8 cellular contexts compared by ENCODE assay signal in genomic region chr6:18990313-18990978, GRCh38.
DNase-seq lines count a peak whose midpoint lies in the region; ATAC-seq and TF ChIP-seq lines count a peak whose summit lies in the region.

No MANE protein-coding gene starts in this region.

- DNase-seq in activated CD8-positive, alpha-beta memory T cell treated with anti-CD3 and anti-CD28 coated beads for 24 hours, result peak; percentile 57
- no peak for DNase-seq in activated CD8-positive, alpha-beta memory T cell treated with anti-CD3 and anti-CD28 coated beads, Interleukin-2, amount 50 U/mL, for 4 hours
- DNase-seq in NCI-H128 (lab: John Stamatoyannopoulos, UW; ENCODE audit: unreplicated experiment) (peak; percentile 87), cardiac septum (ENCODE audit: low spot score) (peak; percentile 80), prostate gland (ENCODE audit: low spot score) (peak; percentile 54)
- DNase-seq in activated CD8-positive, alpha-beta memory T cell treated with anti-CD3 and anti-CD28 coated beads, Interleukin-2, amount 10 ng/mL, durations not matched to agents 7 days and 5 days, result peak; percentile 40

- H3K36me3 ChIP-seq in HEK293 (ENCODE audit: control insufficient read depth in 2 of 2, insufficient read depth in 1 of 2, low read length in 2 of 2) (no peaks in the 10 kb centered on the region), prostate gland (no peaks in the 10 kb centered on the region)

- H3K4me1 ChIP-seq in HEK293 (ENCODE audit: control insufficient read depth, insufficient read depth, low read length) (no peaks in the 10 kb centered on the region), prostate gland (replicated peaks) (no peaks in the 10 kb centered on the region)

- H3K4me3 Mint-ChIP-seq in activated CD8-positive, alpha-beta memory T cell treated with anti-CD3 and anti-CD28 coated beads, Interleukin-2, amount 10 ng/mL, durations not matched to agents 7 days and 5 days, result no peak overlapping the region

- no peaks in the 10 kb centered on the region for H3K27me3 Mint-ChIP-seq in activated CD8-positive, alpha-beta memory T cell treated with anti-CD3 and anti-CD28 coated beads, Interleukin-2, amount 10 ng/mL, durations not matched to agents 7 days and 5 days

- no peak for TF ChIP-seq CTCF in HEK293 (tag by site-specific recombination; IDR thresholded peaks at IDR 0.05)
- TF ChIP-seq CTCF in prostate gland (IDR thresholded peaks at IDR 0.05), result peak in 3 of 4 experiments; percentile 29 to 60 (median 36)

- H3K9me3 Mint-ChIP-seq in activated CD8-positive, alpha-beta memory T cell treated with anti-CD3 and anti-CD28 coated beads, Interleukin-2, amount 10 ng/mL, durations not matched to agents 7 days and 5 days (ENCODE audit: low read depth), result no peaks in the 10 kb centered on the region

- CTCF ChIA-PET in HEK293 (lab: Yijun Ruan, JAX), result interaction anchor here (0.6 to 2.9 kb wide), 20 partner anchors 9 to 1066 kb away, joined by 3 to 22 read pairs (median 3); no protein-coding TSS in a partner anchor
- CTCF ChIA-PET in activated CD8-positive, alpha-beta memory T cell treated with anti-CD3 and anti-CD28 coated beads, Interleukin-2, amount 10 ng/mL, durations not matched to agents 7 days and 5 days (lab: Charles Lee), result no interaction called here

- intact Hi-C loops in cardiac septum (cut with DNase I), result no loop called here
- intact Hi-C loops in prostate gland (cut with DNase I), result loop anchor here (10.0 kb wide), 3 partner anchors 824 to 1064 kb away; no protein-coding TSS in a partner anchor

- H3K36me3 Mint-ChIP-seq in activated CD8-positive, alpha-beta memory T cell treated with anti-CD3 and anti-CD28 coated beads, Interleukin-2, amount 10 ng/mL, durations not matched to agents 7 days and 5 days, result no peaks in the 10 kb centered on the region

- H3K4me1 Mint-ChIP-seq in activated CD8-positive, alpha-beta memory T cell treated with anti-CD3 and anti-CD28 coated beads, Interleukin-2, amount 10 ng/mL, durations not matched to agents 7 days and 5 days, result no peaks in the 10 kb centered on the region

- no peaks in the 10 kb centered on the region for H3K27me3 ChIP-seq in prostate gland (replicated peaks; ENCODE audit: insufficient read depth)

- ATAC-seq in activated CD8-positive, alpha-beta memory T cell treated with anti-CD3 and anti-CD28 coated beads, Interleukin-2, amount 10 ng/mL, durations not matched to agents 7 days and 5 days, result no peak
- ATAC-seq in GM19023 (IDR thresholded peaks at IDR 0.05; ENCODE audit: unreplicated experiment), result no peak

- H3K9me3 ChIP-seq in HEK293 (ENCODE audit: control insufficient read depth, insufficient read depth, low read depth, low read length) (no peaks in the 10 kb centered on the region), prostate gland (no peaks in the 10 kb centered on the region)

- H3K4me3 ChIP-seq in HEK293 (ENCODE audit: low read depth, low read length) (peak overlapping the region; percentile 23), prostate gland (no peak overlapping the region)

- H3K27ac Mint-ChIP-seq in activated CD8-positive, alpha-beta memory T cell treated with anti-CD3 and anti-CD28 coated beads, Interleukin-2, amount 10 ng/mL, durations not matched to agents 7 days and 5 days, result no peak overlapping the region

- H3K27ac ChIP-seq in HEK293 (ENCODE audit: extremely low read depth, low read depth, low read length), result no peak overlapping the region
- no peak overlapping the region for H3K27ac ChIP-seq in prostate gland

- POLR2A ChIA-PET in HEK293 (lab: Yijun Ruan, JAX), result no interaction called here

- 37% methylated on average over 20 of the region's 20 CpGs for WGBS in prostate gland

- no peak for TF ChIP-seq POLR2A in prostate gland (IDR thresholded peaks at IDR 0.05)

TF ChIP-seq in HEK293, 187 proteins besides CTCF, POLR2A, EP300 and RAD21 (continues in another document):
- TF ChIP-seq, protein P1, sequence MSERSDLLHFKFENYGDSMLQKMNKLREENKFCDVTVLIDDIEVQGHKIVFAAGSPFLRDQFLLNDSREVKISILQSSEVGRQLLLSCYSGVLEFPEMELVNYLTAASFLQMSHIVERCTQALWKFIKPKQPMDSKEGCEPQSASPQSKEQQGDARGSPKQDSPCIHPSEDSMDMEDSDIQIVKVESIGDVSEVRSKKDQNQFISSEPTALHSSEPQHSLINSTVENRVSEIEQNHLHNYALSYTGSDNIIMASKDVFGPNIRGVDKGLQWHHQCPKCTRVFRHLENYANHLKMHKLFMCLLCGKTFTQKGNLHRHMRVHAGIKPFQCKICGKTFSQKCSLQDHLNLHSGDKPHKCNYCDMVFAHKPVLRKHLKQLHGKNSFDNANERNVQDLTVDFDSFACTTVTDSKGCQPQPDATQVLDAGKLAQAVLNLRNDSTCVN (tag by site-specific recombination; optimal IDR thresholded peaks at IDR 0.05), result no peak
- no peak for TF ChIP-seq ZNF18 (tag by site-specific recombination; IDR thresholded peaks at IDR 0.05)
- peak; percentile 89; the same call in 1 of the 2 replicates for TF ChIP-seq ZNF660 (tag by site-specific recombination; IDR thresholded peaks at IDR 0.05)
- peak; percentile 23; the same call in 1 of the 2 replicates for TF ChIP-seq ZBTB17 (tag by site-specific recombination; IDR thresholded peaks at IDR 0.05)
- TF ChIP-seq ZNF654 (tag by site-specific recombination; IDR thresholded peaks at IDR 0.05; ENCODE audit: low read depth), result peak; percentile 29
- no peak for TF ChIP-seq ZNF311 (tag by site-specific recombination; IDR thresholded peaks at IDR 0.05; ENCODE audit: borderline replicate concordance)
- TF ChIP-seq TRIM28 (IDR thresholded peaks at IDR 0.05; ENCODE audit: borderline replicate concordance, low read length), result peak; percentile 60; the same call in 1 of the 2 replicates
- TF ChIP-seq, protein P2, sequence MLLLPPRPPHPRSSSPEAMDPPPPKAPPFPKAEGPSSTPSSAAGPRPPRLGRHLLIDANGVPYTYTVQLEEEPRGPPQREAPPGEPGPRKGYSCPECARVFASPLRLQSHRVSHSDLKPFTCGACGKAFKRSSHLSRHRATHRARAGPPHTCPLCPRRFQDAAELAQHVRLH (tag by site-specific recombination; IDR thresholded peaks at IDR 0.05), result no peak
- TF ChIP-seq PRDM1 (tag by site-specific recombination; IDR thresholded peaks at IDR 0.05), result 0 out of 2 replicates have a peak, but pooled peaks have one; percentile 30
- TF ChIP-seq, protein P3, sequence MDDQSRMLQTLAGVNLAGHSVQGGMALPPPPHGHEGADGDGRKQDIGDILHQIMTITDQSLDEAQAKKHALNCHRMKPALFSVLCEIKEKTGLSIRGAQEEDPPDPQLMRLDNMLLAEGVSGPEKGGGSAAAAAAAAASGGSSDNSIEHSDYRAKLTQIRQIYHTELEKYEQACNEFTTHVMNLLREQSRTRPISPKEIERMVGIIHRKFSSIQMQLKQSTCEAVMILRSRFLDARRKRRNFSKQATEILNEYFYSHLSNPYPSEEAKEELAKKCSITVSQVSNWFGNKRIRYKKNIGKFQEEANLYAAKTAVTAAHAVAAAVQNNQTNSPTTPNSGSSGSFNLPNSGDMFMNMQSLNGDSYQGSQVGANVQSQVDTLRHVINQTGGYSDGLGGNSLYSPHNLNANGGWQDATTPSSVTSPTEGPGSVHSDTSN (CRISPR knock-in tag; IDR thresholded peaks at IDR 0.05), result no peak
- no peak for TF ChIP-seq EGR2 (tag by site-specific recombination; IDR thresholded peaks at IDR 0.05; ENCODE audit: low read depth)
- no peak for TF ChIP-seq ZNF549 (tag by site-specific recombination; IDR thresholded peaks at IDR 0.05)
- peak; percentile 31; the same call in 1 of the 2 replicates for TF ChIP-seq ZBTB48 (tag by site-specific recombination; IDR thresholded peaks at IDR 0.05)
- TF ChIP-seq ZBTB44 (tag by site-specific recombination; IDR thresholded peaks at IDR 0.05), result no peak
- TF ChIP-seq MZF1 (tag by site-specific recombination; IDR thresholded peaks at IDR 0.05; ENCODE audit: borderline replicate concordance), result no peak
- TF ChIP-seq ZNF510 (tag by site-specific recombination; IDR thresholded peaks at IDR 0.05; ENCODE audit: insufficient replicate concordance), result no peak
- no peak for TF ChIP-seq GLIS1 (tag by site-specific recombination; IDR thresholded peaks at IDR 0.05)
- TF ChIP-seq ZNF658 (tag by site-specific recombination; IDR thresholded peaks at IDR 0.05), result no peak
